16 cellular contexts compared by ENCODE assay signal in genomic region chr5:134000116-134000515, GRCh38. TPM values are rescaled to one million over a fixed set of nuclear protein-coding genes. Genes with fewer than 3 reads are reported as not detected.
A peak's percentile ranks its signal among the peaks of the same experiment; 100 is the strongest.
DNase-seq lines count a peak whose midpoint lies in the region; ATAC-seq and TF ChIP-seq lines count a peak whose summit lies in the region.
"Had no signal": no experiment of that assay in that cellular context is flagged by ENCODE, and none has a peak within 500 bp of the region (broad histone marks: within the 10 kb centered on the region; RNA-seq: fewer than 3 reads in every experiment).

No MANE protein-coding gene starts in this region.

- H3K27me3 ChIP-seq in CD4-positive, alpha-beta T cell (ENCODE audit: control insufficient read depth, insufficient read depth, low read length): no peaks in the 10 kb centered on the region
- H3K27me3 ChIP-seq in HCT116 (ENCODE audit: insufficient read depth, low read length) (no peaks in the 10 kb centered on the region), body of pancreas (no peaks in the 10 kb centered on the region)

- no peak for DNase-seq in CD4-positive, alpha-beta T cell
- DNase-seq in HCT116 (ENCODE audit: low read depth, low spot score) (no peak), anterior cingulate cortex (lab: John Stamatoyannopoulos, UW) (no peak), body of pancreas (no peak)
- DNase-seq in central memory CD8-positive, alpha-beta T cell (ENCODE audit: low spot score in 2 of 2): no peak
- DNase-seq: activated CD4-positive, CD25-positive, alpha-beta regulatory T cell; amygdala; GDM1; GOT3; Karpas-422; stimulated activated naive CD8-positive, alpha-beta T cell treated with anti-CD3 and anti-CD28 coated beads, Interleukin-15, Interleukin-2, amounts not matched to agents 100 U/mL and 50 U/mL, for 24 hours had no signal

- RAD21 ChIA-PET in HCT116 (lab: Charles Lee; ENCODE audit: low non-redundant PET in 1 of 2, low total read pairs in 2 of 2, uncharacterized antibody in 2 of 2, unreplicated experiment in 2 of 2): no interaction called here

- no peak for TF ChIP-seq CTCF in CD4-positive, alpha-beta T cell (IDR thresholded peaks at IDR 0.05)
- TF ChIP-seq CTCF in HCT116 (IDR thresholded peaks at IDR 0.05 in 2 of 3, conservative IDR thresholded peaks at IDR 0.05 in 1 of 3; ENCODE audit: borderline replicate concordance in 1 of 3, insufficient read depth in 1 of 3, low read depth in 2 of 3, low read length in 2 of 3): no peak
- no peak for TF ChIP-seq CTCF in nephron (IDR thresholded peaks at IDR 0.05; ENCODE audit: unreplicated experiment in 3 of 3)
- no peak for TF ChIP-seq CTCF in body of pancreas (IDR thresholded peaks at IDR 0.05)

- peaks cover 25% of the 10 kb centered on the region for H3K36me3 Mint-ChIP-seq in CD4-positive, alpha-beta T cell (ENCODE audit: low read depth)
- H3K36me3 Mint-ChIP-seq in central memory CD8-positive, alpha-beta T cell (ENCODE audit: insufficient read depth): peaks cover 16% of the 10 kb centered on the region
- peaks cover 17% of the 10 kb centered on the region for H3K36me3 Mint-ChIP-seq in nephron (ENCODE audit: low read depth)
- H3K36me3 Mint-ChIP-seq: mesothelial cell of epicardium had no signal

- peaks cover 16 to 23% of the 10 kb centered on the region in 2 experiments; a peak in 3 of 4 replicates for H3K36me3 ChIP-seq in HCT116 (ENCODE audit: control insufficient read depth in 1 of 2, insufficient read depth in 2 of 2, low read length in 2 of 2)
- peaks cover 0 to 2% of the 10 kb centered on the region in 2 donors for H3K36me3 ChIP-seq in body of pancreas (replicated peaks in 1 of 2; ENCODE audit: insufficient read depth in 1 of 2, low read depth in 2 of 2)

- POLR2A ChIA-PET in CD4-positive, alpha-beta T cell (lab: Charles Lee): no interaction called here
- POLR2A ChIA-PET in HCT116 (lab: Charles Lee): no interaction called here

- H3K9me3 Mint-ChIP-seq in CD4-positive, alpha-beta T cell: no peaks in the 10 kb centered on the region
- H3K9me3 Mint-ChIP-seq in central memory CD8-positive, alpha-beta T cell: no peaks in the 10 kb centered on the region
- H3K9me3 Mint-ChIP-seq in nephron: no peaks in the 10 kb centered on the region
- H3K9me3 Mint-ChIP-seq: mesothelial cell of epicardium had no signal

- H3K9me3 ChIP-seq in CD4-positive, alpha-beta T cell (ENCODE audit: control insufficient read depth, low read length): no peaks in the 10 kb centered on the region
- H3K9me3 ChIP-seq in HCT116 (ENCODE audit: control insufficient read depth in 1 of 2, insufficient read depth in 1 of 2, low read depth in 1 of 2, low read length in 2 of 2) (no peaks in the 10 kb centered on the region), body of pancreas (no peaks in the 10 kb centered on the region)

- H3K9me2 ChIP-seq in HCT116 (ENCODE audit: insufficient read depth): no peaks in the 10 kb centered on the region

- TF ChIP-seq POLR2A in HCT116 (IDR thresholded peaks at IDR 0.05; ENCODE audit: borderline replicate concordance, extremely low read depth, insufficient read depth, insufficient read length) (no peak), body of pancreas (IDR thresholded peaks at IDR 0.05) (no peak)

- 71 to 75% methylated on average over 2 to 3 of the region's 3 CpGs for WGBS in body of pancreas, 2 donors

- peaks cover 96% of the 10 kb centered on the region for H3K79me2 ChIP-seq in HCT116 (ENCODE audit: insufficient read depth, low read length)

- TF ChIP-seq RAD21 in HCT116 (IDR thresholded peaks at IDR 0.05; ENCODE audit: low read depth): no peak

- H3K4me1 Mint-ChIP-seq in CD4-positive, alpha-beta T cell (ENCODE audit: low read depth): peaks cover 69% of the 10 kb centered on the region
- peaks cover 69% of the 10 kb centered on the region for H3K4me1 Mint-ChIP-seq in central memory CD8-positive, alpha-beta T cell
- H3K4me1 Mint-ChIP-seq in nephron: peaks cover 67% of the 10 kb centered on the region

- intact Hi-C loops in CD4-positive, alpha-beta T cell (cut with DNase I, micrococcal nuclease): loop anchor here in 1 of 2 experiments (5.0 to 10.0 kb wide), 2 partner anchors 227 to 735 kb away; partner anchors contain the start of genes CAMLG and PPP2CA
- intact Hi-C loops in HCT116 (cut with micrococcal nuclease): no loop called here
- intact Hi-C loops in body of pancreas (cut with DNase I): no loop called here

- H3K9ac ChIP-seq in HCT116 (ENCODE audit: low read length): no peak overlapping the region

- no peak overlapping the region for H3K27ac ChIP-seq in CD4-positive, alpha-beta T cell (ENCODE audit: low read depth, low read length)
- H3K27ac ChIP-seq in HCT116 (ENCODE audit: low read depth, low read length) (no peak overlapping the region), body of pancreas (peak overlapping the region in 2 of 4 donors; percentile 19 to 34)
- H3K27ac ChIP-seq: HL-60 had no signal

- CTCF ChIA-PET in CD4-positive, alpha-beta T cell (lab: Charles Lee): no interaction called here
- CTCF ChIA-PET in HCT116 (lab: Charles Lee): no interaction called here

- BruUV-seq in HCT116 (replicated peaks; lab: Mats Ljungman, UMichigan): no TSS peak

- H3K4me3 Mint-ChIP-seq in CD4-positive, alpha-beta T cell: peak overlapping the region; percentile 51
- no peak overlapping the region for H3K4me3 Mint-ChIP-seq in central memory CD8-positive, alpha-beta T cell
- H3K4me3 Mint-ChIP-seq in nephron: peak overlapping the region in 2 of 3 experiments; percentile 34 to 51
- H3K4me3 Mint-ChIP-seq: mesothelial cell of epicardium had no signal

- H3K4me1 ChIP-seq in HCT116 (ENCODE audit: control insufficient read depth in 1 of 2, insufficient read depth in 2 of 2, low read length in 2 of 2) (peaks cover 13 to 49% of the 10 kb centered on the region in 2 experiments), body of pancreas (peaks cover 58% of the 10 kb centered on the region)

- H3K27me3 Mint-ChIP-seq in CD4-positive, alpha-beta T cell: no peaks in the 10 kb centered on the region
- no peaks in the 10 kb centered on the region for H3K27me3 Mint-ChIP-seq in central memory CD8-positive, alpha-beta T cell
- H3K27me3 Mint-ChIP-seq in nephron (ENCODE audit: low read depth): no peaks in the 10 kb centered on the region

- H3K4me3 ChIP-seq in HCT116 (replicated peaks in 1 of 2; ENCODE audit: low read depth in 1 of 2, low read length in 2 of 2): no peak overlapping the region
- H3K4me3 ChIP-seq in body of pancreas: no peak overlapping the region

- H2AFZ ChIP-seq in HCT116 (ENCODE audit: low read depth, low read length, poor library complexity, severe bottlenecking): no peak overlapping the region

- no peak for ATAC-seq in CD4-positive, alpha-beta T cell (ENCODE audit: poor library complexity)
- ATAC-seq in HCT116 (no peak), GM19023 (IDR thresholded peaks at IDR 0.05; ENCODE audit: unreplicated experiment) (no peak), GM21367 (IDR thresholded peaks at IDR 0.05; ENCODE audit: unreplicated experiment) (no peak), body of pancreas (no peak)
- no peak for ATAC-seq in central memory CD8-positive, alpha-beta T cell (replicated peaks; ENCODE audit: extremely low read depth, poor library complexity, severe bottlenecking)
- ATAC-seq: stimulated activated naive CD8-positive, alpha-beta T cell treated with anti-CD3 and anti-CD28 coated beads, Interleukin-15, Interleukin-2, amounts not matched to agents 100 U/mL and 50 U/mL, for 24 hours had no signal

- H3K4me2 ChIP-seq in HCT116 (ENCODE audit: low read length): no peak overlapping the region

- H4K20me1 ChIP-seq in HCT116 (ENCODE audit: insufficient read depth): peaks cover 56% of the 10 kb centered on the region; the same call in 1 of the 2 replicates

- H3K27ac Mint-ChIP-seq in CD4-positive, alpha-beta T cell: peak overlapping the region; percentile 61
- H3K27ac Mint-ChIP-seq in central memory CD8-positive, alpha-beta T cell (ENCODE audit: low read depth): peak overlapping the region; percentile 16
- peak overlapping the region in 2 of 3 experiments; percentile 8 to 23 for H3K27ac Mint-ChIP-seq in nephron
- H3K27ac Mint-ChIP-seq: mesothelial cell of epicardium had no signal

TF ChIP-seq in HCT116, 20 proteins besides CTCF, POLR2A, EP300 and RAD21:
- TF ChIP-seq ZNF274 (IDR thresholded peaks at IDR 0.05; ENCODE audit: low read depth, low read length) (no peak), POLR2AphosphoS5 (IDR thresholded peaks at IDR 0.05; ENCODE audit: low read depth, low read length) (0 out of 2 replicates have a peak, but pooled peaks have one; percentile 2), JUND (IDR thresholded peaks at IDR 0.05) (no peak), ZFX (IDR thresholded peaks at IDR 0.05) (no peak)

RNA-seq across cellular contexts. Expression of gene VDAC1, which starts 4.7 kb away (rescaled TPM):
- total RNA-seq in CD4-positive, alpha-beta T cell: 10 to 100 TPM; 46.8 to 50.9 TPM
- 269 TPM for total RNA-seq in HCT116 (2021; ENCODE audit: unreplicated experiment)
- polyA plus RNA-seq in HCT116 (2012): 279 and 307 TPM in 2 replicates
- 10 to 100 TPM; 37.6 to 65.1 TPM for total RNA-seq in body of pancreas

RNA-seq across cellular contexts. Expression of gene C5orf15, which starts 31.7 kb away (rescaled TPM):
- total RNA-seq in CD4-positive, alpha-beta T cell: 10 to 100 TPM; 12.3 to 15.5 TPM
- 28.8 TPM for total RNA-seq in HCT116 (2021; ENCODE audit: unreplicated experiment)
- polyA plus RNA-seq in HCT116 (2012): 30.9 and 34.8 TPM in 2 replicates
- 10 to 100 TPM; 20.4 to 28.0 TPM for total RNA-seq in body of pancreas
